In the genomic region with DNA sequence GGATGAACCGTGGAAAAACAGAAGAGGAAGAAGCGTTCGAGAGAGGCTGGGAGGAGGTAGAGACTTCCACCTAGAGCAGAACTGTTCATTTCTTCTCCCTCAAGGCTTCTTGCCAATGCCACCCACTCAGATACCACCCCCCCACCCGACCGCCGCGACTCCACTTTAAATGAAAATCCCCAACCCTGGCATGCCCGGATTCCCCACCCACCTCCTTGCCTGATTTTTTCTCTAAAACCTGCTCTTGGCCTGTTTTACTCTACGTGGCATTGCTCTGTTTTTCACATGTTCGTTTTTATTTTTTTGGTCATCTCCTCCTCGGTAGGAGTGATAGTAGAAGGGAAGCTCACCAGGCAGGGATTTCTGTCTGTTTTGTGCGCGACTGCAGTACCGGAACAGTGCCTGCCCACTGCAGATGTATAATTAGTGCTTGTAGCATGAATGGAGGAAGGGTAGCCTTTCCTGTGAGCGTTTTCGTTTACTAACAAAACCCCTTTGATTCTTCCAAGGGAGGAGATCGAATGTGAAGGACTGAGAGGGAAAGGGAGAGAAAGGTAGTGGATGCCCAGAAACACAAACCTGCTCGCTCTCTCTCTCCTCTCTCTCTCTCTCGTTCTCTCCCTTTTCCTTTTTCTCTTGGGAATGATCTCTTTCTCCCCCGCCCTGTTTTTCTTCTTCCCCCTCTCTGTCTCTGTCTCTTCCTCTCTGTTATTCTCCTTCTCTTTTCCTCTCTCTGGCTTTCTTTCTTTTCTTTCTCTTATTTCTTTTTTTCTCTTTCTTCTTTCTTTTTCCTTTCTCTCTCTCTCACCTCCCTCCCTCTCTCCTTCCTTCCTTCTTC, we compare ENCODE assay signal across 1 cellular context.
TF ChIP-seq lines count a peak whose summit lies in the region.

No MANE protein-coding gene starts in this region.

TF ChIP-seq in A549, 52 proteins besides CTCF, POLR2A, EP300 and RAD21 (continued from another document):
- TF ChIP-seq, protein P1, sequence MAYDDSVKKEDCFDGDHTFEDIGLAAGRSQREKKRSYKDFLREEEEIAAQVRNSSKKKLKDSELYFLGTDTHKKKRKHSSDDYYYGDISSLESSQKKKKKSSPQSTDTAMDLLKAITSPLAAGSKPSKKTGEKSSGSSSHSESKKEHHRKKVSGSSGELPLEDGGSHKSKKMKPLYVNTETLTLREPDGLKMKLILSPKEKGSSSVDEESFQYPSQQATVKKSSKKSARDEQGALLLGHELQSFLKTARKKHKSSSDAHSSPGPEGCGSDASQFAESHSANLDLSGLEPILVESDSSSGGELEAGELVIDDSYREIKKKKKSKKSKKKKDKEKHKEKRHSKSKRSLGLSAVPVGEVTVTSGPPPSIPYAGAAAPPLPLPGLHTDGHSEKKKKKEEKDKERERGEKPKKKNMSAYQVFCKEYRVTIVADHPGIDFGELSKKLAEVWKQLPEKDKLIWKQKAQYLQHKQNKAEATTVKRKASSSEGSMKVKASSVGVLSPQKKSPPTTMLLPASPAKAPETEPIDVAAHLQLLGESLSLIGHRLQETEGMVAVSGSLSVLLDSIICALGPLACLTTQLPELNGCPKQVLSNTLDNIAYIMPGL (CRISPR knock-in tag; IDR thresholded peaks at IDR 0.05; ENCODE audit: borderline replicate concordance), result no peak
- TF ChIP-seq FOSB (CRISPR knock-in tag; IDR thresholded peaks at IDR 0.05) (no peak), GATA3 (IDR thresholded peaks at IDR 0.05; ENCODE audit: borderline replicate concordance) (no peak)
